20 cellular contexts compared by ENCODE assay signal in the genomic region with DNA sequence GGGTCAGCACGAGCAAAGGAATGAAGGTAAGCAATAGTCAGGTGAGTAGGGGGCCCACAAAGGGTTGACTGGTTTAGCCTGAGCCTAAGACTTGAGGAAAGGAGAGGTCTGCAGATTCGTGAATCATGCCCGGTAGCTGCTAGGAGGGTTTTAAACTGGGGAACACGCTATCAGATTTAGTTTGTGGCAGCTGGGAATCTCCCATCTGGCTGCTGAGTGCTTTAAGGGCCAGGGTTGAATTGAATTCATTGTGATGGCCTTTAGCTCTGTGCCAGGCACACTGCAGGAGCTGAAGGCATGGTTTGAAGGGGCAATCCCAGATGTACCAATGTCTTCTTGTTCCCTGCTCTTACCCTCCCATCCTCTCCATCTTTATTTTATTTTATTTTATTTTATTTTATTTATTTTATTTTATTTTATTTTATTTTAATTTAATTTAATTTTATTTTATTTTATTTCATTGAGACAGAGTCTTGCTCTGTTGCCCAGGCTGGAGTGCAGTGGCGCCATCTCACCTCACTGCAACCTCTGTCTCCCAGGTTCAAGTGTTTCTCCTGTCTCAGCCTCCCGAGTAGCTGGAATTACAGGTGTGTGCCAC. TPM values are rescaled to one million over a fixed set of nuclear protein-coding genes. Genes with fewer than 3 reads are reported as not detected.
DNase-seq lines count a peak whose midpoint lies in the region; ATAC-seq and TF ChIP-seq lines count a peak whose summit lies in the region.
"Had no signal": no experiment of that assay in that cellular context is flagged by ENCODE, and none has a peak within 500 bp of the region (broad histone marks: within the 10 kb centered on the region; RNA-seq: fewer than 3 reads in every experiment).

No MANE protein-coding gene starts in this region.

- no peaks in the 10 kb centered on the region for H3K9me3 Mint-ChIP-seq in naive B cell
- H3K9me3 Mint-ChIP-seq: activated T-helper 2 cell treated with anti-CD3 and anti-CD28 coated beads, Interferon-gamma antibody, Interleukin-2, Interleukin-4, amounts not matched to agents 10 μg/mL and 5 μg/mL and 100 μg/mL, durations not matched to agents 14 hours and 24 hours and 36 hours; stimulated activated effector memory CD8-positive, alpha-beta T cell treated with anti-CD3 and anti-CD28 coated beads, Interleukin-12 subunit alpha, Interleukin-12 subunit beta, amount 100 ng/mL, for 72 hours had no signal

- H3K4me3 Mint-ChIP-seq in naive B cell = peak overlapping the region in 7 of 8 donors; percentile 7 to 93 (median 84)

- peaks cover 13% of the 10 kb centered on the region for H3K4me1 ChIP-seq in mammary epithelial cell (ENCODE audit: insufficient read depth, low read length)
- peaks cover 3 to 7% of the 10 kb centered on the region in 2 donors for H3K4me1 ChIP-seq in breast epithelium

- peaks cover 37 to 52% (median 38%) of the 10 kb centered on the region in 3 donors for H3K27me3 Mint-ChIP-seq in naive B cell

- no TSS peak for BruUV-seq in mammary epithelial cell (replicated peaks; lab: Mats Ljungman, UMichigan)

- no peak overlapping the region for H3K4me2 ChIP-seq in mammary epithelial cell (ENCODE audit: insufficient read depth, low read depth, low read length)

- H3K4me3 ChIP-seq in mammary epithelial cell (replicated peaks in 1 of 3; ENCODE audit: insufficient read depth in 1 of 3, low read depth in 2 of 3, low read length in 3 of 3) (no peak overlapping the region), breast epithelium (no peak overlapping the region)
- H3K4me3 ChIP-seq: MG63 had no signal

- DNase-seq in mammary epithelial cell = no peak
- no peak for DNase-seq in breast epithelium (ENCODE audit: low spot score in 2 of 2)
- DNase-seq in caudate nucleus (lab: John Stamatoyannopoulos, UW) = peak in 30 of 61 donors; percentile 5 to 81 (median 34)
- no peak for DNase-seq in naive B cell
- DNase-seq in T1000 (lab: John Stamatoyannopoulos, UW) = no peak
- no peak for DNase-seq in HK-2 (ENCODE audit: unreplicated experiment)
- no peak for DNase-seq in omental fat pad (ENCODE audit: low spot score)
- no peak for DNase-seq in GM13977 (ENCODE audit: low spot score)
- DNase-seq: foreskin fibroblast, left ventricle myocardium superior, MG63, NCI-H1694 treated with DMSO at 0.1 percent for 48 hours, NCI-H226, Right ventricle myocardium superior, spleen, T-helper 2 cell had no signal

- in situ Hi-C loops in mammary epithelial cell (cut with MboI; ENCODE audit: low sequenced_read_pairs in 2 of 2) (loop anchor here in 1 of 2 donors (25.0 kb wide), 2 partner anchors 244 to 381 kb away; no protein-coding TSS in a partner anchor), GM13977 (cut with MboI; ENCODE audit: low pct_unique_long_range_greater_than_20kb, low sequenced_read_pairs, unreplicated experiment) (no loop called here)

- ATAC-seq in naive B cell (ENCODE audit: low read depth in 2 of 2) (no peak), omental fat pad (ENCODE audit: low FRiP score) (no peak)
- ATAC-seq: activated CD4-positive, CD25-positive, alpha-beta regulatory T cell treated with anti-CD3 and anti-CD28 coated beads, Interleukin-2, amount 50 U/mL, for 24 hours; left ventricle myocardium superior; psoas muscle; stimulated activated effector memory CD8-positive, alpha-beta T cell treated with anti-CD3 and anti-CD28 coated beads, Interleukin-12 subunit alpha, Interleukin-12 subunit beta, amount 100 ng/mL, for 72 hours had no signal

- CTCF ChIA-PET in mammary epithelial cell (lab: Charles Lee; ENCODE audit: low non-redundant PET) = no interaction called here

- dilution Hi-C loops in mammary epithelial cell (cut with HindIII; ENCODE audit: low sequenced_read_pairs) = loop anchor here (5.0 kb wide), 1 partner anchor 46 kb away; no protein-coding TSS in a partner anchor

- intact Hi-C loops in mammary epithelial cell (cut with micrococcal nuclease) (no loop called here), breast epithelium (cut with DNase I; ENCODE audit: low total_unique reads) (no loop called here)

- no peaks in the 10 kb centered on the region for H3K36me3 ChIP-seq in mammary epithelial cell (ENCODE audit: insufficient read depth, low read length)
- no peaks in the 10 kb centered on the region for H3K36me3 ChIP-seq in breast epithelium
- H3K36me3 ChIP-seq: MG63, spleen had no signal

- peaks cover 24 to 28% (median 27%) of the 10 kb centered on the region in 3 donors for H3K4me1 Mint-ChIP-seq in naive B cell

- peak overlapping the region; percentile 81 for H2AFZ ChIP-seq in mammary epithelial cell (ENCODE audit: low read depth, low read length)

- peaks cover 33% of the 10 kb centered on the region for H3K79me2 ChIP-seq in mammary epithelial cell (ENCODE audit: insufficient read depth, low read length)

- H3K27ac Mint-ChIP-seq in naive B cell = peak overlapping the region in 2 of 6 donors; percentile 5 to 63
- H3K27ac Mint-ChIP-seq: activated T-helper 2 cell treated with anti-CD3 and anti-CD28 coated beads, Interferon-gamma antibody, Interleukin-2, Interleukin-4, amounts not matched to agents 10 μg/mL and 5 μg/mL and 100 μg/mL, durations not matched to agents 14 hours and 24 hours and 36 hours had no signal

- H3K9me3 ChIP-seq in mammary epithelial cell (replicated peaks; ENCODE audit: insufficient read depth, low read length) = no peaks in the 10 kb centered on the region
- H3K9me3 ChIP-seq in breast epithelium = no peaks in the 10 kb centered on the region
- H3K9me3 ChIP-seq: MG63, psoas muscle, spleen had no signal

- no peak for TF ChIP-seq POLR2A in breast epithelium (IDR thresholded peaks at IDR 0.05)

- TF ChIP-seq CTCF in mammary epithelial cell (conservative IDR thresholded peaks at IDR 0.05 in 1 of 2, IDR thresholded peaks at IDR 0.05 in 1 of 2; ENCODE audit: extremely low read depth in 1 of 2, insufficient read depth in 1 of 2, low read depth in 1 of 2, low read length in 2 of 2) = no peak
- TF ChIP-seq CTCF in breast epithelium (IDR thresholded peaks at IDR 0.05) = no peak
- no peak for TF ChIP-seq CTCF in omental fat pad (IDR thresholded peaks at IDR 0.05)
- no peak for TF ChIP-seq CTCF in GM13977 (IDR thresholded peaks at IDR 0.05; ENCODE audit: extremely low read depth, insufficient read depth, missing control alignments)

- H3K27ac ChIP-seq in mammary epithelial cell (ENCODE audit: insufficient read depth, low read depth, low read length) (no peak overlapping the region), breast epithelium (peak overlapping the region in 1 of 2 donors; percentile 96), caudate nucleus (ENCODE audit: low read depth, low read length) (peak overlapping the region; percentile 79)
- H3K27ac ChIP-seq: psoas muscle had no signal

- H3K27me3 ChIP-seq in mammary epithelial cell (ENCODE audit: insufficient read depth, low read length) (no peaks in the 10 kb centered on the region), breast epithelium (no peaks in the 10 kb centered on the region)
- H3K27me3 ChIP-seq: MG63 had no signal

- 72% methylated on average over 5 of the region's 6 CpGs for WGBS in mammary epithelial cell (ENCODE audit: low coverage, missing lambda C conversion rate)

- H3K9ac ChIP-seq in mammary epithelial cell (ENCODE audit: insufficient read depth, low read length) = no peak overlapping the region

- no peaks in the 10 kb centered on the region for H3K36me3 Mint-ChIP-seq in naive B cell
- H3K36me3 Mint-ChIP-seq: stimulated activated effector memory CD8-positive, alpha-beta T cell treated with anti-CD3 and anti-CD28 coated beads, Interleukin-12 subunit alpha, Interleukin-12 subunit beta, amount 100 ng/mL, for 72 hours had no signal

- H4K20me1 ChIP-seq in mammary epithelial cell (ENCODE audit: insufficient read depth, low read length) = no peaks in the 10 kb centered on the region

RNA-seq across cellular contexts. Expression of a gene that starts 1.9 kb away (rescaled TPM):
- total RNA-seq in mammary epithelial cell (100 to 1,000 TPM in 1 of 2 donors, 10 to 100 TPM in 1; 60.8 to 162 TPM), breast epithelium (1 to 10 TPM; 2.6 to 6.6 (median 4.5) TPM), omental fat pad (1 to 10 TPM; 2.2 to 4.3 (median 2.5) TPM)
- polyA plus RNA-seq in mammary epithelial cell (103 TPM), naive B cell (ENCODE audit: low read depth in 6 of 6) (under 1 TPM in 5 of 6 donors, not detected in 1; 0.24 to 0.74 (median 0.38) TPM)
- polyA minus RNA-seq in mammary epithelial cell = 278 TPM

Comparison
In these comparisons a context has a peak if more than half of its experiments do, and no peak if none do; other contexts are left out.
1. RNA of a gene that starts 1.9 kb away (total RNA-seq): 60.8 to 162 TPM in mammary epithelial cell; 2.6 to 6.6 TPM in breast epithelium and 2.2 to 4.3 TPM in omental fat pad; every median in the first group is over 4 times any median in the second.